22 cellular contexts compared by ENCODE assay signal in genomic region chr9:123468541-123468940, GRCh38.
"Had no signal": no experiment of that assay in that cellular context is flagged by ENCODE, and none has a peak within 500 bp of the region (broad histone marks: within the 10 kb centered on the region; RNA-seq: fewer than 3 reads in every experiment).

No MANE protein-coding gene starts in this region.

- H3K27ac ChIP-seq: KMS-11 had no signal

- DNase-seq: activated B cell treated with CpG ODN at 0.5 μM for 24 hours; activated CD4-positive, alpha-beta memory T cell treated with anti-CD3 and anti-CD28 coated beads for 36 hours; activated CD4-positive, alpha-beta T cell treated with anti-CD3 and anti-CD28 coated beads for 1 hour; activated CD4-positive, alpha-beta T cell treated with anti-CD3 and anti-CD28 coated beads, Interleukin-2, amount 10 ng/mL, durations not matched to agents 24 days and 14 days; activated CD8-positive, alpha-beta memory T cell treated with anti-CD3 and anti-CD28 coated beads for 24 hours; activated gamma-delta T cell; activated naive CD4-positive, alpha-beta T cell treated with anti-CD3 and anti-CD28 coated beads for 36 hours; activated naive CD8-positive, alpha-beta T cell treated with anti-CD3 and anti-CD28 coated beads, Interleukin-2, amount 10 ng/mL, durations not matched to agents 7 days and 5 days; activated T-cell treated with anti-CD3 and anti-CD28 coated beads, Interleukin-2, amount 50 U/mL, for 48 hours; adrenal gland; NCI-H1092; NCI-H1417; NCI-H1694; NCI-H2029 treated with DMSO at 0.1 percent for 48 hours; NCI-H510A treated with DMSO at 0.1 percent for 48 hours; NCI-H69; PC-3; SHP77 treated with DMSO at 0.1 percent for 48 hours; T-helper 17 cell; T-helper 9 cell had no signal

- H3K4me3 ChIP-seq: adrenal gland had no signal

- H3K27me3 ChIP-seq: adrenal gland had no signal

- H3K36me3 ChIP-seq: adrenal gland had no signal

- H3K4me2 ChIP-seq: KMS-11 had no signal

- H3K9ac ChIP-seq: KMS-11 had no signal

- ATAC-seq: activated T-helper 17 cell treated with anti-CD3 and anti-CD28 coated beads, Interleukin-2, amount 50 U/mL, for 72 hours; PC-3; T-helper 17 cell had no signal

- H3K9me3 ChIP-seq: adrenal gland had no signal
